1 cellular context compared by ENCODE assay signal in genomic region chr15:64017082-64017588, GRCh38.
TF ChIP-seq lines count a peak whose summit lies in the region.

No MANE protein-coding gene starts in this region.

TF ChIP-seq in SK-N-SH treated with all-trans-retinoic acid at 6 μM for 48 hours, 23 proteins besides CTCF, POLR2A, EP300 and RAD21:
- TF ChIP-seq ZNF70 (CRISPR knock-in tag; IDR thresholded peaks at IDR 0.05), result no peak
- TF ChIP-seq ZFP30 (CRISPR knock-in tag; IDR thresholded peaks at IDR 0.05), result no peak
- TF ChIP-seq ZFP3 (CRISPR knock-in tag; IDR thresholded peaks at IDR 0.05), result no peak
- no peak for TF ChIP-seq ISL1 (CRISPR knock-in tag; IDR thresholded peaks at IDR 0.05)
- TF ChIP-seq GLIS3 (CRISPR knock-in tag; IDR thresholded peaks at IDR 0.05), result no peak
- TF ChIP-seq, protein P1, sequence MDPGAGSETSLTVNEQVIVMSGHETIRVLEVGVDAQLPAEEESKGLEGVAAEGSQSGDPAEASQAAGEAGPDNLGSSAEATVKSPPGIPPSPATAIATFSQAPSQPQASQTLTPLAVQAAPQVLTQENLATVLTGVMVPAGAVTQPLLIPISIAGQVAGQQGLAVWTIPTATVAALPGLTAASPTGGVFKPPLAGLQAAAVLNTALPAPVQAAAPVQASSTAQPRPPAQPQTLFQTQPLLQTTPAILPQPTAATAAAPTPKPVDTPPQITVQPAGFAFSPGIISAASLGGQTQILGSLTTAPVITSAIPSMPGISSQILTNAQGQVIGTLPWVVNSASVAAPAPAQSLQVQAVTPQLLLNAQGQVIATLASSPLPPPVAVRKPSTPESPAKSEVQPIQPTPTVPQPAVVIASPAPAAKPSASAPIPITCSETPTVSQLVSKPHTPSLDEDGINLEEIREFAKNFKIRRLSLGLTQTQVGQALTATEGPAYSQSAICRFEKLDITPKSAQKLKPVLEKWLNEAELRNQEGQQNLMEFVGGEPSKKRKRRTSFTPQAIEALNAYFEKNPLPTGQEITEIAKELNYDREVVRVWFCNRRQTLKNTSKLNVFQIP (CRISPR knock-in tag; IDR thresholded peaks at IDR 0.05; ENCODE audit: borderline replicate concordance, low read depth), result no peak
- no peak for TF ChIP-seq ZNF8 (CRISPR knock-in tag; IDR thresholded peaks at IDR 0.05)
- TF ChIP-seq SNAI2 (CRISPR knock-in tag; IDR thresholded peaks at IDR 0.05), result no peak
- TF ChIP-seq PPARA (CRISPR knock-in tag; IDR thresholded peaks at IDR 0.05; ENCODE audit: borderline replicate concordance), result no peak
- TF ChIP-seq BACH2 (CRISPR knock-in tag; IDR thresholded peaks at IDR 0.05; ENCODE audit: borderline replicate concordance), result no peak
- TF ChIP-seq ARNTL (CRISPR knock-in tag; IDR thresholded peaks at IDR 0.05; ENCODE audit: borderline replicate concordance, low read depth), result no peak
- no peak for TF ChIP-seq TCF4 (CRISPR knock-in tag; IDR thresholded peaks at IDR 0.05; ENCODE audit: borderline replicate concordance)
- TF ChIP-seq, protein P2, sequence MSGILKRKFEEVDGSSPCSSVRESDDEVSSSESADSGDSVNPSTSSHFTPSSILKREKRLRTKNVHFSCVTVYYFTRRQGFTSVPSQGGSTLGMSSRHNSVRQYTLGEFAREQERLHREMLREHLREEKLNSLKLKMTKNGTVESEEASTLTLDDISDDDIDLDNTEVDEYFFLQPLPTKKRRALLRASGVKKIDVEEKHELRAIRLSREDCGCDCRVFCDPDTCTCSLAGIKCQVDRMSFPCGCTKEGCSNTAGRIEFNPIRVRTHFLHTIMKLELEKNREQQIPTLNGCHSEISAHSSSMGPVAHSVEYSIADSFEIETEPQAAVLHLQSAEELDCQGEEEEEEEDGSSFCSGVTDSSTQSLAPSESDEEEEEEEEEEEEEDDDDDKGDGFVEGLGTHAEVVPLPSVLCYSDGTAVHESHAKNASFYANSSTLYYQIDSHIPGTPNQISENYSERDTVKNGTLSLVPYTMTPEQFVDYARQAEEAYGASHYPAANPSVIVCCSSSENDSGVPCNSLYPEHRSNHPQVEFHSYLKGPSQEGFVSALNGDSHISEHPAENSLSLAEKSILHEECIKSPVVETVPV (CRISPR knock-in tag; IDR thresholded peaks at IDR 0.05), result no peak
- TF ChIP-seq ESRRG (CRISPR knock-in tag; IDR thresholded peaks at IDR 0.05), result no peak
- TF ChIP-seq ZC3H10 (CRISPR knock-in tag; IDR thresholded peaks at IDR 0.05), result no peak
- TF ChIP-seq OSR1 (CRISPR knock-in tag; IDR thresholded peaks at IDR 0.05), result no peak
- TF ChIP-seq CSDC2 (CRISPR knock-in tag; IDR thresholded peaks at IDR 0.05), result no peak
- TF ChIP-seq, protein P3, sequence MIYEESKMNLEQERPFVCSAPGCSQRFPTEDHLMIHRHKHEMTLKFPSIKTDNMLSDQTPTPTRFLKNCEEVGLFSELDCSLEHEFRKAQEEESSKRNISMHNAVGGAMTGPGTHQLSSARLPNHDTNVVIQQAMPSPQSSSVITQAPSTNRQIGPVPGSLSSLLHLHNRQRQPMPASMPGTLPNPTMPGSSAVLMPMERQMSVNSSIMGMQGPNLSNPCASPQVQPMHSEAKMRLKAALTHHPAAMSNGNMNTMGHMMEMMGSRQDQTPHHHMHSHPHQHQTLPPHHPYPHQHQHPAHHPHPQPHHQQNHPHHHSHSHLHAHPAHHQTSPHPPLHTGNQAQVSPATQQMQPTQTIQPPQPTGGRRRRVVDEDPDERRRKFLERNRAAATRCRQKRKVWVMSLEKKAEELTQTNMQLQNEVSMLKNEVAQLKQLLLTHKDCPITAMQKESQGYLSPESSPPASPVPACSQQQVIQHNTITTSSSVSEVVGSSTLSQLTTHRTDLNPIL (CRISPR knock-in tag; IDR thresholded peaks at IDR 0.05; ENCODE audit: low read depth), result no peak
- no peak for TF ChIP-seq TOX (CRISPR knock-in tag; IDR thresholded peaks at IDR 0.05; ENCODE audit: borderline replicate concordance)
- TF ChIP-seq RARB (CRISPR knock-in tag; IDR thresholded peaks at IDR 0.05), result no peak
TF ChIP-seq in SK-N-SH treated with all-trans-retinoic acid at 6 μM for 48 hours: peak in this region for 0.
